In genomic region chr10:36872702-36873393, GRCh38 we compare ENCODE assay signal across 15 cellular contexts.
DNase-seq lines count a peak whose midpoint lies in the region; ATAC-seq and TF ChIP-seq lines count a peak whose summit lies in the region.
"Had no signal": no experiment of that assay in that cellular context is flagged by ENCODE, and none has a peak within 500 bp of the region (broad histone marks: within the 10 kb centered on the region; RNA-seq: fewer than 3 reads in every experiment).

No MANE protein-coding gene starts in this region.

- H3K4me1 Mint-ChIP-seq in stimulated activated memory B cell treated with anti-CD40 and anti-IgM and Interleukin-4, amounts not matched to agents 10 μg/mL and 1 μg/mL and 100 μg/mL, for 72 hours, result peaks cover 13% of the 10 kb centered on the region
- H3K4me1 Mint-ChIP-seq in WTC11, result no peaks in the 10 kb centered on the region
- H3K4me1 Mint-ChIP-seq: activated CD4-positive, alpha-beta T cell treated with anti-CD3 and anti-CD28 coated beads, Interleukin-2, amount 10 ng/mL, durations not matched to agents 24 days and 14 days had no signal

- no peak overlapping the region for H3K4me3 ChIP-seq in spleen
- H3K4me3 ChIP-seq: breast epithelium, HAP-1, heart left ventricle, sigmoid colon had no signal

- CTCF ChIA-PET in WTC11 (lab: Charles Lee), result no interaction called here

- TF ChIP-seq CTCF in WTC11 (IDR thresholded peaks at IDR 0.05) (no peak), spleen (IDR thresholded peaks at IDR 0.05 in 8 of 11, conservative IDR thresholded peaks at IDR 0.05 in 3 of 11) (no peak)

- H3K4me3 Mint-ChIP-seq in stimulated activated memory B cell treated with anti-CD40 and anti-IgM and Interleukin-4, amounts not matched to agents 10 μg/mL and 1 μg/mL and 100 μg/mL, for 72 hours, result no peak overlapping the region
- H3K4me3 Mint-ChIP-seq in WTC11, result no peak overlapping the region
- H3K4me3 Mint-ChIP-seq: activated CD4-positive, alpha-beta T cell treated with anti-CD3 and anti-CD28 coated beads, Interleukin-2, amount 10 ng/mL, durations not matched to agents 24 days and 14 days had no signal

- intact Hi-C loops in spleen (cut with DNase I; ENCODE audit: low total_unique reads), result no loop called here

- no peaks in the 10 kb centered on the region for H3K4me1 ChIP-seq in spleen
- H3K4me1 ChIP-seq: breast epithelium, HAP-1, sigmoid colon had no signal

- no peaks in the 10 kb centered on the region for H3K27me3 Mint-ChIP-seq in stimulated activated memory B cell treated with anti-CD40 and anti-IgM and Interleukin-4, amounts not matched to agents 10 μg/mL and 1 μg/mL and 100 μg/mL, for 72 hours
- no peaks in the 10 kb centered on the region; the same call in 1 of the 2 replicates for H3K27me3 Mint-ChIP-seq in WTC11 (ENCODE audit: low read depth)
- H3K27me3 Mint-ChIP-seq: activated CD4-positive, alpha-beta T cell treated with anti-CD3 and anti-CD28 coated beads, Interleukin-2, amount 10 ng/mL, durations not matched to agents 24 days and 14 days had no signal

- H3K9me3 ChIP-seq in spleen, result no peaks in the 10 kb centered on the region
- H3K9me3 ChIP-seq: breast epithelium, HAP-1, heart left ventricle, sigmoid colon had no signal

- WGBS in spleen, 5 donors, result 57 to 67% (median 65%) methylated on average over 6 of the region's 6 CpGs

- DNase-seq in SKM-1 treated with dmso at 0.1 percent for 144 hours (lab: John Stamatoyannopoulos, UW; ENCODE audit: unreplicated experiment), result no peak
- no peak for DNase-seq in WTC11 (ENCODE audit: low spot score)
- DNase-seq in spleen, result no peak
- DNase-seq: activated CD4-positive, alpha-beta T cell treated with anti-CD3 and anti-CD28 coated beads, Interleukin-2, amount 10 ng/mL, durations not matched to agents 24 days and 14 days; heart left ventricle; KBM-7; sigmoid colon; SW 1271 had no signal

- H3K27ac ChIP-seq in spleen, result no peak overlapping the region
- H3K27ac ChIP-seq: breast epithelium, heart left ventricle, sigmoid colon had no signal

- POLR2A ChIA-PET in WTC11 (lab: Charles Lee), result no interaction called here

- no peaks in the 10 kb centered on the region for H3K36me3 Mint-ChIP-seq in stimulated activated memory B cell treated with anti-CD40 and anti-IgM and Interleukin-4, amounts not matched to agents 10 μg/mL and 1 μg/mL and 100 μg/mL, for 72 hours
- no peaks in the 10 kb centered on the region for H3K36me3 Mint-ChIP-seq in WTC11

- ATAC-seq in GM19372 (IDR thresholded peaks at IDR 0.05; ENCODE audit: low read depth, unreplicated experiment), result peak; percentile 72
- peak; percentile 88 for ATAC-seq in HG02623 (IDR thresholded peaks at IDR 0.05; ENCODE audit: unreplicated experiment)
- peak; percentile 86 for ATAC-seq in HG03196 (IDR thresholded peaks at IDR 0.05; ENCODE audit: unreplicated experiment)
- peak; percentile 81 for ATAC-seq in stimulated activated memory B cell treated with anti-CD40 and anti-IgM and Interleukin-4, amounts not matched to agents 10 μg/mL and 1 μg/mL and 100 μg/mL, for 72 hours
- no peak for ATAC-seq in WTC11
- ATAC-seq: heart left ventricle, left lobe of liver had no signal

- H3K36me3 ChIP-seq in spleen, result no peaks in the 10 kb centered on the region
- H3K36me3 ChIP-seq: breast epithelium, HAP-1, heart left ventricle, sigmoid colon had no signal

- no peaks in the 10 kb centered on the region for H3K9me3 Mint-ChIP-seq in stimulated activated memory B cell treated with anti-CD40 and anti-IgM and Interleukin-4, amounts not matched to agents 10 μg/mL and 1 μg/mL and 100 μg/mL, for 72 hours
- H3K9me3 Mint-ChIP-seq in WTC11, result 0 out of 2 replicates have a peak, but pooled peaks cover 3% of the 10 kb centered on the region
- H3K9me3 Mint-ChIP-seq: activated CD4-positive, alpha-beta T cell treated with anti-CD3 and anti-CD28 coated beads, Interleukin-2, amount 10 ng/mL, durations not matched to agents 24 days and 14 days had no signal

- no peak for TF ChIP-seq POLR2A in spleen (IDR thresholded peaks at IDR 0.05)

- H3K27me3 ChIP-seq in spleen (replicated peaks in 1 of 7), result no peaks in the 10 kb centered on the region
- H3K27me3 ChIP-seq: breast epithelium, heart left ventricle, sigmoid colon had no signal

- no peak overlapping the region for H3K27ac Mint-ChIP-seq in stimulated activated memory B cell treated with anti-CD40 and anti-IgM and Interleukin-4, amounts not matched to agents 10 μg/mL and 1 μg/mL and 100 μg/mL, for 72 hours
- no peak overlapping the region for H3K27ac Mint-ChIP-seq in WTC11
- H3K27ac Mint-ChIP-seq: activated CD4-positive, alpha-beta T cell treated with anti-CD3 and anti-CD28 coated beads, Interleukin-2, amount 10 ng/mL, durations not matched to agents 24 days and 14 days had no signal

TF ChIP-seq in WTC11, 78 proteins besides CTCF, POLR2A, EP300 and RAD21 (continues in another document):
- no peak for TF ChIP-seq ZNF138 (CRISPR knock-in tag; conservative IDR thresholded peaks at IDR 0.05)
- no peak for TF ChIP-seq ARID4B (CRISPR knock-in tag; IDR thresholded peaks at IDR 0.05; ENCODE audit: borderline replicate concordance)
- TF ChIP-seq ATF2 (CRISPR knock-in tag; IDR thresholded peaks at IDR 0.05; ENCODE audit: borderline replicate concordance, low read depth), result no peak
- TF ChIP-seq KAT7 (CRISPR knock-in tag; IDR thresholded peaks at IDR 0.05; ENCODE audit: borderline replicate concordance), result no peak
- TF ChIP-seq TEAD4 (CRISPR knock-in tag; IDR thresholded peaks at IDR 0.05), result no peak
- no peak for TF ChIP-seq ZMAT4 (CRISPR knock-in tag; IDR thresholded peaks at IDR 0.05)
- TF ChIP-seq ATF6 (CRISPR knock-in tag; IDR thresholded peaks at IDR 0.05), result no peak
- no peak for TF ChIP-seq SMAD3 (CRISPR knock-in tag; IDR thresholded peaks at IDR 0.05; ENCODE audit: borderline replicate concordance)
